9 cellular contexts compared by ENCODE assay signal in genomic region chr15:96334017-96334704, GRCh38. TPM values are rescaled to one million over a fixed set of nuclear protein-coding genes. Genes with fewer than 3 reads are reported as not detected.
DNase-seq lines count a peak whose midpoint lies in the region; ATAC-seq, FAIRE-seq and TF ChIP-seq lines count a peak whose summit lies in the region.
"Had no signal": no experiment of that assay in that cellular context is flagged by ENCODE, and none has a peak within 500 bp of the region (broad histone marks: within the 10 kb centered on the region; RNA-seq: fewer than 3 reads in every experiment).

No MANE protein-coding gene starts in this region.

- POLR2A ChIA-PET in activated CD8-positive, alpha-beta T cell treated with anti-CD3 and anti-CD28 coated beads, Interleukin-2, amount 10 ng/mL, durations not matched to agents 7 days and 5 days (lab: Charles Lee) = no interaction called here
- POLR2A ChIA-PET in activated CD8-positive, alpha-beta T cell treated with anti-CD3 and anti-CD28 coated beads for 36 hours (lab: Charles Lee) = no interaction called here
- POLR2A ChIA-PET in H1 (lab: Charles Lee; ENCODE audit: partially characterized antibody) = no interaction called here

- H2BK12ac ChIP-seq in H1 (ENCODE audit: low read depth, low read length) = peak overlapping the region; percentile 82; the same call in 1 of the 2 replicates

- H3K36me3 ChIP-seq in H1 (ENCODE audit: control insufficient read depth in 2 of 4, insufficient read depth in 4 of 4, low read length in 3 of 4) = peaks cover 0 to 3% (median 0%) of the 10 kb centered on the region in 4 experiments; a peak in 1 of 8 replicates
- peaks cover 0 to 3% of the 10 kb centered on the region in 2 donors for H3K36me3 ChIP-seq in muscle layer of duodenum (ENCODE audit: control insufficient read depth in 1 of 2, insufficient read depth in 2 of 2, low read length in 2 of 2)
- no peaks in the 10 kb centered on the region for H3K36me3 ChIP-seq in uterus
- H3K36me3 ChIP-seq in MM.1S (replicated peaks; ENCODE audit: insufficient read depth, low read length) = no peaks in the 10 kb centered on the region

- H3K79me1 ChIP-seq in H1 (ENCODE audit: low read depth, low read length) = no peaks in the 10 kb centered on the region

- H3K4me3 ChIP-seq in H1 (ENCODE audit: extremely low read depth in 1 of 4, insufficient read depth in 2 of 4, low read depth in 3 of 4, low read length in 4 of 4) (peak overlapping the region in 2 of 4 experiments; percentile 14 to 56; a peak in 4 of 8 replicates), muscle layer of duodenum (ENCODE audit: low read depth in 1 of 2, low read length in 2 of 2) (peak overlapping the region; percentile 95 to 98), uterus (peak overlapping the region; percentile 84 to 90), MM.1S (ENCODE audit: low read length) (no peak overlapping the region)

- no peak for FAIRE-seq in H1 (lab: Jason Lieb, UNC)

- no peak overlapping the region for H3K23ac ChIP-seq in H1 (ENCODE audit: insufficient read length)

- peaks cover 73% of the 10 kb centered on the region for H3K27me3 Mint-ChIP-seq in activated CD8-positive, alpha-beta T cell treated with anti-CD3 and anti-CD28 coated beads, Interleukin-2, amount 10 ng/mL, durations not matched to agents 7 days and 5 days (ENCODE audit: low read depth)
- H3K27me3 Mint-ChIP-seq in activated CD8-positive, alpha-beta T cell treated with anti-CD3 and anti-CD28 coated beads for 36 hours = peaks cover 75% of the 10 kb centered on the region

- no peak for TF ChIP-seq POLR2A in H1 (IDR thresholded peaks at IDR 0.05; ENCODE audit: control extremely low read depth in 1 of 2, low read depth in 2 of 2, low read length in 2 of 2)
- no peak for TF ChIP-seq POLR2A in uterus (IDR thresholded peaks at IDR 0.05)

- H2AK5ac ChIP-seq in H1 (ENCODE audit: low read depth, low read length) = peak overlapping the region; percentile 17; the same call in 1 of the 2 replicates

- H3K4me2 ChIP-seq in H1 (ENCODE audit: insufficient read depth in 1 of 2, low read depth in 2 of 2, low read length in 2 of 2) (peak overlapping the region; percentile 65 to 77), MM.1S (ENCODE audit: low read depth, low read length) (no peak overlapping the region)

- 9% methylated on average over 49 of the region's 49 CpGs; no CpG with 5 or more reads in 1 of the 2 experiments for WGBS in H1 (ENCODE audit: extremely low coverage in 1 of 2, insufficient coverage in 1 of 2, insufficient read length in 1 of 2, insufficient replicate concordance in 2 of 2, low coverage in 1 of 2, low lambda C conversion rate in 2 of 2, missing lambda C conversion rate in 1 of 2), 2 experiments

- peak overlapping the region; percentile 20 for H3K27ac Mint-ChIP-seq in activated CD8-positive, alpha-beta T cell treated with anti-CD3 and anti-CD28 coated beads, Interleukin-2, amount 10 ng/mL, durations not matched to agents 7 days and 5 days
- H3K27ac Mint-ChIP-seq in activated CD8-positive, alpha-beta T cell treated with anti-CD3 and anti-CD28 coated beads for 36 hours = no peak overlapping the region

- peaks cover 13% of the 10 kb centered on the region for H3K4me1 Mint-ChIP-seq in activated CD8-positive, alpha-beta T cell treated with anti-CD3 and anti-CD28 coated beads, Interleukin-2, amount 10 ng/mL, durations not matched to agents 7 days and 5 days (ENCODE audit: low read depth)
- H3K4me1 Mint-ChIP-seq in activated CD8-positive, alpha-beta T cell treated with anti-CD3 and anti-CD28 coated beads for 36 hours (ENCODE audit: low read depth) = peaks cover 14% of the 10 kb centered on the region

- peaks cover 0 to 22% of the 10 kb centered on the region in 2 experiments for H4K20me1 ChIP-seq in H1 (replicated peaks in 1 of 2; ENCODE audit: control insufficient read depth in 1 of 2, insufficient read depth in 2 of 2, low read length in 2 of 2)
- no peaks in the 10 kb centered on the region for H4K20me1 ChIP-seq in MM.1S (ENCODE audit: insufficient read depth, low read length)

- H3K9me2 ChIP-seq in MM.1S (replicated peaks; ENCODE audit: insufficient read depth, low read length) = no peaks in the 10 kb centered on the region

- TF ChIP-seq CTCF in activated CD8-positive, alpha-beta T cell treated with anti-CD3 and anti-CD28 coated beads for 36 hours (IDR thresholded peaks at IDR 0.05) = no peak
- no peak for TF ChIP-seq CTCF in H1 (IDR thresholded peaks at IDR 0.05; ENCODE audit: control extremely low read depth in 1 of 3, insufficient read depth in 1 of 3, low read depth in 1 of 3, low read length in 3 of 3)
- no peak for TF ChIP-seq CTCF in uterus (IDR thresholded peaks at IDR 0.05)
- no peak for TF ChIP-seq CTCF in MM.1S (IDR thresholded peaks at IDR 0.05; ENCODE audit: low read length)

- H4K5ac ChIP-seq in H1 (ENCODE audit: insufficient read length, low read depth, low read length) = no peak overlapping the region

- peaks cover 10% of the 10 kb centered on the region for H3K36me3 Mint-ChIP-seq in activated CD8-positive, alpha-beta T cell treated with anti-CD3 and anti-CD28 coated beads, Interleukin-2, amount 10 ng/mL, durations not matched to agents 7 days and 5 days (ENCODE audit: low read depth)
- H3K36me3 Mint-ChIP-seq in activated CD8-positive, alpha-beta T cell treated with anti-CD3 and anti-CD28 coated beads for 36 hours (ENCODE audit: low read depth) = peaks cover 3% of the 10 kb centered on the region

- 0 out of 2 replicates have a peak overlapping the region, but pooled peaks have one; percentile 81 for H2BK15ac ChIP-seq in H1 (ENCODE audit: low read length)

- peaks cover 4% of the 10 kb centered on the region; the same call in 1 of the 2 replicates for H3K23me2 ChIP-seq in H1 (ENCODE audit: low read depth, low read length)

- no peak overlapping the region for H3K56ac ChIP-seq in H1 (replicated peaks; ENCODE audit: insufficient read length, low read depth, low read length)

- ATAC-seq in activated CD8-positive, alpha-beta T cell treated with anti-CD3 and anti-CD28 coated beads, Interleukin-2, amount 10 ng/mL, durations not matched to agents 7 days and 5 days = no peak
- no peak for ATAC-seq in activated CD8-positive, alpha-beta T cell treated with anti-CD3 and anti-CD28 coated beads for 36 hours

- H2AFZ ChIP-seq in H1 (ENCODE audit: low read length) = no peak overlapping the region
- H2AFZ ChIP-seq in MM.1S (ENCODE audit: low read length) = no peak overlapping the region

- peak overlapping the region; percentile 72 for H4K8ac ChIP-seq in H1 (ENCODE audit: extremely low read depth, insufficient read depth, low read length)

- TF ChIP-seq RAD21 in H1 (IDR thresholded peaks at IDR 0.05 in 1 of 2, conservative IDR thresholded peaks at IDR 0.05 in 1 of 2; ENCODE audit: low read depth in 2 of 2, low read length in 2 of 2) = no peak

- no peak overlapping the region for H3K14ac ChIP-seq in H1 (ENCODE audit: insufficient read length)

- no peak for DNase-seq in activated CD8-positive, alpha-beta T cell treated with anti-CD3 and anti-CD28 coated beads, Interleukin-2, amount 10 ng/mL, durations not matched to agents 7 days and 5 days
- no peak for DNase-seq in activated CD8-positive, alpha-beta T cell treated with anti-CD3 and anti-CD28 coated beads for 36 hours
- DNase-seq in H1 (ENCODE audit: low read depth in 1 of 2, low spot score in 2 of 2) = peak in 1 of 2 experiments; percentile 63
- peak in 1 of 2 donors; percentile 17 for DNase-seq in uterus
- no peak for DNase-seq in NCI-H1930 (lab: John Stamatoyannopoulos, UW)
- no peak for DNase-seq in MM.1S
- no peak for DNase-seq in GDM1 (lab: John Stamatoyannopoulos, UW)
- DNase-seq: activated CD8-positive, alpha-beta memory T cell treated with anti-CD3 and anti-CD28 coated beads, Interleukin-2, amount 50 U/mL, for 48 hours had no signal

- H2BK5ac ChIP-seq in H1 (ENCODE audit: low read depth, low read length) = 0 out of 2 replicates have a peak overlapping the region, but pooled peaks have one; percentile 63

- H3K79me2 ChIP-seq in H1 (ENCODE audit: control insufficient read depth in 1 of 2, insufficient read depth in 2 of 2, low read length in 2 of 2) (no peaks in the 10 kb centered on the region), MM.1S (ENCODE audit: low read length) (no peaks in the 10 kb centered on the region)

- H3K9me3 ChIP-seq in H1 (ENCODE audit: insufficient read depth in 2 of 2, low read depth in 1 of 2, low read length in 1 of 2) (no peaks in the 10 kb centered on the region; a peak in 1 of 4 replicates), muscle layer of duodenum (ENCODE audit: control insufficient read depth in 1 of 2, low read length in 2 of 2) (no peaks in the 10 kb centered on the region), uterus (no peaks in the 10 kb centered on the region), MM.1S (replicated peaks; ENCODE audit: insufficient read depth, low read length) (no peaks in the 10 kb centered on the region)

- H2BK120ac ChIP-seq in H1 (replicated peaks; ENCODE audit: low read depth, low read length) = no peak overlapping the region

- H2BK20ac ChIP-seq in H1 (ENCODE audit: low read length) = peak overlapping the region; percentile 95; the same call in 1 of the 2 replicates

- H3K4me1 ChIP-seq in H1 (replicated peaks in 1 of 4; ENCODE audit: control insufficient read depth in 3 of 4, insufficient read depth in 4 of 4, low read length in 3 of 4) (peaks cover 21 to 38% (median 27%) of the 10 kb centered on the region in 4 experiments), muscle layer of duodenum (ENCODE audit: control insufficient read depth in 1 of 2, insufficient read depth in 2 of 2, low read length in 2 of 2) (peaks cover 0 to 6% of the 10 kb centered on the region in 2 donors), uterus (no peaks in the 10 kb centered on the region), MM.1S (ENCODE audit: low read length) (no peaks in the 10 kb centered on the region)

- H3K4me3 Mint-ChIP-seq in activated CD8-positive, alpha-beta T cell treated with anti-CD3 and anti-CD28 coated beads, Interleukin-2, amount 10 ng/mL, durations not matched to agents 7 days and 5 days = no peak overlapping the region
- no peak overlapping the region for H3K4me3 Mint-ChIP-seq in activated CD8-positive, alpha-beta T cell treated with anti-CD3 and anti-CD28 coated beads for 36 hours

- no peak for TF ChIP-seq EP300 in H1 (IDR thresholded peaks at IDR 0.05; ENCODE audit: borderline replicate concordance in 1 of 2, low read depth in 2 of 2, low read length in 2 of 2)

- peak overlapping the region; percentile 48 for H3K18ac ChIP-seq in H1 (ENCODE audit: extremely low read depth, low read length)

- H3K27me3 ChIP-seq in H1 (replicated peaks in 1 of 4; ENCODE audit: control insufficient read depth in 3 of 4, extremely low read depth in 1 of 4, insufficient read depth in 3 of 4, low read length in 3 of 4) (peaks cover 69 to 95% (median 85%) of the 10 kb centered on the region in 4 experiments), muscle layer of duodenum (ENCODE audit: low read depth, low read length) (no peaks in the 10 kb centered on the region), uterus (no peaks in the 10 kb centered on the region), MM.1S (replicated peaks; ENCODE audit: insufficient read depth, low read length) (no peaks in the 10 kb centered on the region)

- H3K9me3 Mint-ChIP-seq in activated CD8-positive, alpha-beta T cell treated with anti-CD3 and anti-CD28 coated beads, Interleukin-2, amount 10 ng/mL, durations not matched to agents 7 days and 5 days (ENCODE audit: insufficient read depth) = no peaks in the 10 kb centered on the region
- H3K9me3 Mint-ChIP-seq in activated CD8-positive, alpha-beta T cell treated with anti-CD3 and anti-CD28 coated beads for 36 hours = no peaks in the 10 kb centered on the region

- H3K27ac ChIP-seq in H1 (ENCODE audit: low read depth, low read length) (no peak overlapping the region), muscle layer of duodenum (ENCODE audit: low read length) (peak overlapping the region; percentile 93), uterus (peak overlapping the region; percentile 94 to 100), MM.1S (ENCODE audit: low read length) (no peak overlapping the region)

- CTCF ChIA-PET in activated CD8-positive, alpha-beta T cell treated with anti-CD3 and anti-CD28 coated beads, Interleukin-2, amount 10 ng/mL, durations not matched to agents 7 days and 5 days (lab: Charles Lee) = no interaction called here
- CTCF ChIA-PET in activated CD8-positive, alpha-beta T cell treated with anti-CD3 and anti-CD28 coated beads for 36 hours (lab: Charles Lee) = no interaction called here
- CTCF ChIA-PET in H1 (lab: Charles Lee; ENCODE audit: partially characterized antibody) = interaction anchor here (0.7 to 2.8 kb wide), 8 partner anchors 9 to 1074 kb away, joined by 3 to 10 read pairs (median 4); no protein-coding TSS in a partner anchor

- intact Hi-C loops in activated CD8-positive, alpha-beta T cell treated with anti-CD3 and anti-CD28 coated beads for 36 hours (cut with micrococcal nuclease) = no loop called here
- intact Hi-C loops in uterus (cut with DNase I; ENCODE audit: low total_unique reads) = no loop called here

- H3F3A ChIP-seq in MM.1S (ENCODE audit: insufficient read depth, low read length) = no peaks in the 10 kb centered on the region

- H3K4ac ChIP-seq in H1 (replicated peaks; ENCODE audit: insufficient read length, low read depth, low read length) = no peak overlapping the region

- no peak overlapping the region for H4K91ac ChIP-seq in H1 (replicated peaks; ENCODE audit: insufficient read length, low read length)

- H3K9ac ChIP-seq in H1 (replicated peaks in 1 of 4; ENCODE audit: extremely low read depth in 1 of 4, low read depth in 3 of 4, low read length in 3 of 4) (no peak overlapping the region), MM.1S (ENCODE audit: low read length) (no peak overlapping the region)

RNA-seq across cellular contexts. Expression of gene NR2F2, which starts 3.7 kb away (rescaled TPM):
- not detected for total RNA-seq in activated CD8-positive, alpha-beta T cell treated with anti-CD3 and anti-CD28 coated beads, Interleukin-2, amount 10 ng/mL, durations not matched to agents 7 days and 5 days
- not detected for total RNA-seq in activated CD8-positive, alpha-beta T cell treated with anti-CD3 and anti-CD28 coated beads for 36 hours
- total RNA-seq in H1 (2021; fragmentation: NEBNext Ultra II Directional; extraction: Animal tissue kit (Norgen Biotek cat#: 25700)) = not detected in 2 replicates
- 0.03 and 0.14 TPM in 2 replicates for polyA plus RNA-seq in H1 (2011; rRNA removed)
- 0.05 TPM for polyA plus RNA-seq in H1 (2011; cell fraction: cytosol; rRNA removed)
- polyA plus RNA-seq in H1 (2011; cell fraction: nucleus; rRNA removed) = 0.07 TPM
- polyA plus RNA-seq in H1 (2012, experiment 1 of 2) = 0.21 to 0.88 TPM (median 0.46 TPM) in 4 replicates
- polyA plus RNA-seq in H1 (2012, experiment 2 of 2) = 0.10 TPM
- 0.04 TPM for polyA plus RNA-seq in H1 (2013, experiment 1 of 2)
- 0.04 TPM for polyA plus RNA-seq in H1 (2013, experiment 2 of 2)
- 0.03 TPM in 1 of 2 replicates, not detected in the other for polyA minus RNA-seq in H1 (2011; rRNA and poly(A)+ RNA removed)
- polyA minus RNA-seq in H1 (2011; cell fraction: cytosol; rRNA and poly(A)+ RNA removed) = 0.29 TPM
- polyA minus RNA-seq in H1 (2011; cell fraction: nucleus; rRNA and poly(A)+ RNA removed) = not detected
- total RNA-seq in uterus = 100 to 1,000 TPM in 1 of 4 donors, 10 to 100 TPM in 3; 23.6 to 255 (median 51.9) TPM

Comparison
In these comparisons a context has a peak if more than half of its experiments do, and no peak if none do; other contexts are left out.
1. H3K27ac ChIP-seq: peak in muscle layer of duodenum (single experiment) and uterus (2 of 2); none in H1 (single experiment) and MM.1S (single experiment).
2. RNA of gene NR2F2, which starts 3.7 kb away (total RNA-seq): 23.6 to 255 TPM in uterus; not detected in H1, not detected in activated CD8-positive, alpha-beta T cell treated with anti-CD3 and anti-CD28 coated beads, Interleukin-2, amount 10 ng/mL, durations not matched to agents 7 days and 5 days and not detected in activated CD8-positive, alpha-beta T cell treated with anti-CD3 and anti-CD28 coated beads for 36 hours; every median in the first group is over 10 times any median in the second.